Comparison of ENCODE assay signal across 1 cellular context in genomic region chr3:14534379-14535191, GRCh38.
A peak's percentile ranks its signal among the peaks of the same experiment; 100 is the strongest.
TF ChIP-seq lines count a peak whose summit lies in the region.

No MANE protein-coding gene starts in this region.

TF ChIP-seq in WTC11, 78 proteins besides CTCF, POLR2A, EP300 and RAD21 (continued from another document):
- TF ChIP-seq CDX4 (CRISPR knock-in tag; IDR thresholded peaks at IDR 0.05; ENCODE audit: borderline replicate concordance), result no peak
- TF ChIP-seq, protein P1, sequence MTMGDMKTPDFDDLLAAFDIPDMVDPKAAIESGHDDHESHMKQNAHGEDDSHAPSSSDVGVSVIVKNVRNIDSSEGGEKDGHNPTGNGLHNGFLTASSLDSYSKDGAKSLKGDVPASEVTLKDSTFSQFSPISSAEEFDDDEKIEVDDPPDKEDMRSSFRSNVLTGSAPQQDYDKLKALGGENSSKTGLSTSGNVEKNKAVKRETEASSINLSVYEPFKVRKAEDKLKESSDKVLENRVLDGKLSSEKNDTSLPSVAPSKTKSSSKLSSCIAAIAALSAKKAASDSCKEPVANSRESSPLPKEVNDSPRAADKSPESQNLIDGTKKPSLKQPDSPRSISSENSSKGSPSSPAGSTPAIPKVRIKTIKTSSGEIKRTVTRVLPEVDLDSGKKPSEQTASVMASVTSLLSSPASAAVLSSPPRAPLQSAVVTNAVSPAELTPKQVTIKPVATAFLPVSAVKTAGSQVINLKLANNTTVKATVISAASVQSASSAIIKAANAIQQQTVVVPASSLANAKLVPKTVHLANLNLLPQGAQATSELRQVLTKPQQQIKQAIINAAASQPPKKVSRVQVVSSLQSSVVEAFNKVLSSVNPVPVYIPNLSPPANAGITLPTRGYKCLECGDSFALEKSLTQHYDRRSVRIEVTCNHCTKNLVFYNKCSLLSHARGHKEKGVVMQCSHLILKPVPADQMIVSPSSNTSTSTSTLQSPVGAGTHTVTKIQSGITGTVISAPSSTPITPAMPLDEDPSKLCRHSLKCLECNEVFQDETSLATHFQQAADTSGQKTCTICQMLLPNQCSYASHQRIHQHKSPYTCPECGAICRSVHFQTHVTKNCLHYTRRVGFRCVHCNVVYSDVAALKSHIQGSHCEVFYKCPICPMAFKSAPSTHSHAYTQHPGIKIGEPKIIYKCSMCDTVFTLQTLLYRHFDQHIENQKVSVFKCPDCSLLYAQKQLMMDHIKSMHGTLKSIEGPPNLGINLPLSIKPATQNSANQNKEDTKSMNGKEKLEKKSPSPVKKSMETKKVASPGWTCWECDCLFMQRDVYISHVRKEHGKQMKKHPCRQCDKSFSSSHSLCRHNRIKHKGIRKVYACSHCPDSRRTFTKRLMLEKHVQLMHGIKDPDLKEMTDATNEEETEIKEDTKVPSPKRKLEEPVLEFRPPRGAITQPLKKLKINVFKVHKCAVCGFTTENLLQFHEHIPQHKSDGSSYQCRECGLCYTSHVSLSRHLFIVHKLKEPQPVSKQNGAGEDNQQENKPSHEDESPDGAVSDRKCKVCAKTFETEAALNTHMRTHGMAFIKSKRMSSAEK (CRISPR knock-in tag; IDR thresholded peaks at IDR 0.05; ENCODE audit: borderline replicate concordance), result no peak
- TF ChIP-seq ZNF423 (CRISPR knock-in tag; IDR thresholded peaks at IDR 0.05), result peak; percentile 82
- no peak for TF ChIP-seq MLX (CRISPR knock-in tag; IDR thresholded peaks at IDR 0.05)
- TF ChIP-seq ETV6 (CRISPR knock-in tag; IDR thresholded peaks at IDR 0.05), result peak; percentile 39; the same call in 1 of the 2 replicates
- no peak for TF ChIP-seq FOXK1 (CRISPR knock-in tag; IDR thresholded peaks at IDR 0.05)
- TF ChIP-seq, protein P2, sequence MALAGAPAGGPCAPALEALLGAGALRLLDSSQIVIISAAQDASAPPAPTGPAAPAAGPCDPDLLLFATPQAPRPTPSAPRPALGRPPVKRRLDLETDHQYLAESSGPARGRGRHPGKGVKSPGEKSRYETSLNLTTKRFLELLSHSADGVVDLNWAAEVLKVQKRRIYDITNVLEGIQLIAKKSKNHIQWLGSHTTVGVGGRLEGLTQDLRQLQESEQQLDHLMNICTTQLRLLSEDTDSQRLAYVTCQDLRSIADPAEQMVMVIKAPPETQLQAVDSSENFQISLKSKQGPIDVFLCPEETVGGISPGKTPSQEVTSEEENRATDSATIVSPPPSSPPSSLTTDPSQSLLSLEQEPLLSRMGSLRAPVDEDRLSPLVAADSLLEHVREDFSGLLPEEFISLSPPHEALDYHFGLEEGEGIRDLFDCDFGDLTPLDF (CRISPR knock-in tag; IDR thresholded peaks at IDR 0.05), result no peak
- no peak for TF ChIP-seq MYBL2 (CRISPR knock-in tag; IDR thresholded peaks at IDR 0.05)
- no peak for TF ChIP-seq EMX1 (CRISPR knock-in tag; IDR thresholded peaks at IDR 0.05)
TF ChIP-seq in WTC11: peak in this region for 3.
